In genomic region chr1:107549152-107549810, GRCh38 we compare ENCODE assay signal across 1 cellular context.
TF ChIP-seq lines count a peak whose summit lies in the region.

No MANE protein-coding gene starts in this region.

TF ChIP-seq in GM12878, 131 proteins besides CTCF, POLR2A, EP300 and RAD21 (continues in another document):
- TF ChIP-seq SPI1 (IDR thresholded peaks at IDR 0.05; ENCODE audit: borderline replicate concordance, insufficient read depth, low read depth, low read length) (peak; percentile 86), NRF1 (conservative IDR thresholded peaks at IDR 0.05; ENCODE audit: low read depth, low read length) (no peak), PRDM15 (CRISPR knock-in tag; IDR thresholded peaks at IDR 0.05) (no peak), RFX5 (IDR thresholded peaks at IDR 0.05; ENCODE audit: low read depth, low read length) (no peak), ESRRA (IDR thresholded peaks at IDR 0.05; ENCODE audit: low read length) (no peak), TARDBP (IDR thresholded peaks at IDR 0.05; ENCODE audit: borderline replicate concordance) (no peak), CBX3 (IDR thresholded peaks at IDR 0.05; ENCODE audit: borderline replicate concordance, low read depth) (no peak), JUNB (IDR thresholded peaks at IDR 0.05) (no peak), SKIL (IDR thresholded peaks at IDR 0.05; ENCODE audit: low read depth, poor library complexity, severe bottlenecking) (peak; percentile 30), YBX1 (IDR thresholded peaks at IDR 0.05) (no peak), MEF2B (IDR thresholded peaks at IDR 0.05; ENCODE audit: partially characterized antibody, poor library complexity, severe bottlenecking) (no peak), E4F1 (IDR thresholded peaks at IDR 0.05; ENCODE audit: borderline replicate concordance, partially characterized antibody) (no peak), MTA2 (IDR thresholded peaks at IDR 0.05; ENCODE audit: low read depth) (peak; percentile 50; the same call in 1 of the 2 replicates), RELA (IDR thresholded peaks at IDR 0.05; ENCODE audit: borderline replicate concordance, partially characterized antibody) (no peak), ZSCAN29 (IDR thresholded peaks at IDR 0.05) (no peak), SREBF2 (IDR thresholded peaks at IDR 0.05; ENCODE audit: low read length) (no peak), NFYA (IDR thresholded peaks at IDR 0.05; ENCODE audit: borderline replicate concordance, low read depth, low read length) (no peak), IKZF2 (IDR thresholded peaks at IDR 0.05) (peak; percentile 24 to 45; a peak in 2 of 4 replicates), KAT2A (conservative IDR thresholded peaks at IDR 0.05; ENCODE audit: control insufficient read depth, low read depth, low read length) (no peak), ZNF384 (IDR thresholded peaks at IDR 0.05; ENCODE audit: borderline replicate concordance, low read depth, low read length) (no peak), CBX5 (IDR thresholded peaks at IDR 0.05; ENCODE audit: low read depth) (no peak), TCF12 (IDR thresholded peaks at IDR 0.05; ENCODE audit: low read depth, low read length) (no peak), SIX5 (IDR thresholded peaks at IDR 0.05; ENCODE audit: low read depth, low read length, severe bottlenecking) (no peak), TCF3 (IDR thresholded peaks at IDR 0.05; ENCODE audit: borderline replicate concordance, insufficient read depth, low read depth, low read length) (no peak), JUND (IDR thresholded peaks at IDR 0.05; ENCODE audit: low read depth, low read length) (no peak), NBN (IDR thresholded peaks at IDR 0.05) (peak; percentile 31; the same call in 1 of the 2 replicates), ZNF622 (IDR thresholded peaks at IDR 0.05) (no peak), ZNF592 (IDR thresholded peaks at IDR 0.05) (no peak), TBL1XR1 (IDR thresholded peaks at IDR 0.05; ENCODE audit: low read depth, low read length) (no peak), RELB (IDR thresholded peaks at IDR 0.05; ENCODE audit: low read depth) (peak; percentile 38; the same call in 1 of the 2 replicates), CREM (IDR thresholded peaks at IDR 0.05; ENCODE audit: low read depth) (no peak), WRNIP1 (IDR thresholded peaks at IDR 0.05; ENCODE audit: borderline replicate concordance, low read depth, low read length) (no peak), ATF7 (IDR thresholded peaks at IDR 0.05; ENCODE audit: low read depth) (peak; percentile 45), KLF5 (IDR thresholded peaks at IDR 0.05; ENCODE audit: partially characterized antibody) (no peak), STAT1 (conservative IDR thresholded peaks at IDR 0.05) (no peak)
- TF ChIP-seq, protein P1, sequence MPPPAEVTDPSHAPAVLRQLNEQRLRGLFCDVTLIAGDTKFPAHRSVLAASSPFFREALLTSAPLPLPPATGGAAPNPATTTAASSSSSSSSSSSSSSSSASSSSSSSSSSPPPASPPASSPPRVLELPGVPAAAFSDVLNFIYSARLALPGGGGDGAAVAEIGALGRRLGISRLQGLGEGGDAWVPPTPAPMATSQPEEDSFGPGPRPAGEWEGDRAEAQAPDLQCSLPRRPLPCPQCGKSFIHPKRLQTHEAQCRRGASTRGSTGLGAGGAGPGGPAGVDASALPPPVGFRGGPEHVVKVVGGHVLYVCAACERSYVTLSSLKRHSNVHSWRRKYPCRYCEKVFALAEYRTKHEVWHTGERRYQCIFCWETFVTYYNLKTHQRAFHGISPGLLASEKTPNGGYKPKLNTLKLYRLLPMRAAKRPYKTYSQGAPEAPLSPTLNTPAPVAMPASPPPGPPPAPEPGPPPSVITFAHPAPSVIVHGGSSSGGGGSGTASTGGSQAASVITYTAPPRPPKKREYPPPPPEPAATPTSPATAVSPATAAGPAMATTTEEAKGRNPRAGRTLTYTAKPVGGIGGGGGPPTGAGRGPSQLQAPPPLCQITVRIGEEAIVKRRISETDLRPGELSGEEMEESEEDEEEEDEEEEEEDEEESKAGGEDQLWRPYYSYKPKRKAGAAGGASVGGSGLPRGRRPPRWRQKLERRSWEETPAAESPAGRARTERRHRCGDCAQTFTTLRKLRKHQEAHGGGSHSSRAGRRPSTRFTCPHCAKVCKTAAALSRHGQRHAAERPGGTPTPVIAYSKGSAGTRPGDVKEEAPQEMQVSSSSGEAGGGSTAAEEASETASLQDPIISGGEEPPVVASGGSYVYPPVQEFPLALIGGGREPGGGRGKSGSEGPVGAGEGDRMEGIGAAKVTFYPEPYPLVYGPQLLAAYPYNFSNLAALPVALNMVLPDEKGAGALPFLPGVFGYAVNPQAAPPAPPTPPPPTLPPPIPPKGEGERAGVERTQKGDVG (CRISPR knock-in tag; IDR thresholded peaks at IDR 0.05), result no peak
- TF ChIP-seq, protein P2, sequence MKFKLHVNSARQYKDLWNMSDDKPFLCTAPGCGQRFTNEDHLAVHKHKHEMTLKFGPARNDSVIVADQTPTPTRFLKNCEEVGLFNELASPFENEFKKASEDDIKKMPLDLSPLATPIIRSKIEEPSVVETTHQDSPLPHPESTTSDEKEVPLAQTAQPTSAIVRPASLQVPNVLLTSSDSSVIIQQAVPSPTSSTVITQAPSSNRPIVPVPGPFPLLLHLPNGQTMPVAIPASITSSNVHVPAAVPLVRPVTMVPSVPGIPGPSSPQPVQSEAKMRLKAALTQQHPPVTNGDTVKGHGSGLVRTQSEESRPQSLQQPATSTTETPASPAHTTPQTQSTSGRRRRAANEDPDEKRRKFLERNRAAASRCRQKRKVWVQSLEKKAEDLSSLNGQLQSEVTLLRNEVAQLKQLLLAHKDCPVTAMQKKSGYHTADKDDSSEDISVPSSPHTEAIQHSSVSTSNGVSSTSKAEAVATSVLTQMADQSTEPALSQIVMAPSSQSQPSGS (IDR thresholded peaks at IDR 0.05; ENCODE audit: low read length), result no peak
- TF ChIP-seq, protein P3, sequence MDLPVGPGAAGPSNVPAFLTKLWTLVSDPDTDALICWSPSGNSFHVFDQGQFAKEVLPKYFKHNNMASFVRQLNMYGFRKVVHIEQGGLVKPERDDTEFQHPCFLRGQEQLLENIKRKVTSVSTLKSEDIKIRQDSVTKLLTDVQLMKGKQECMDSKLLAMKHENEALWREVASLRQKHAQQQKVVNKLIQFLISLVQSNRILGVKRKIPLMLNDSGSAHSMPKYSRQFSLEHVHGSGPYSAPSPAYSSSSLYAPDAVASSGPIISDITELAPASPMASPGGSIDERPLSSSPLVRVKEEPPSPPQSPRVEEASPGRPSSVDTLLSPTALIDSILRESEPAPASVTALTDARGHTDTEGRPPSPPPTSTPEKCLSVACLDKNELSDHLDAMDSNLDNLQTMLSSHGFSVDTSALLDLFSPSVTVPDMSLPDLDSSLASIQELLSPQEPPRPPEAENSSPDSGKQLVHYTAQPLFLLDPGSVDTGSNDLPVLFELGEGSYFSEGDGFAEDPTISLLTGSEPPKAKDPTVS (IDR thresholded peaks at IDR 0.05; ENCODE audit: low read depth, low read length), result no peak
- TF ChIP-seq, protein P4, sequence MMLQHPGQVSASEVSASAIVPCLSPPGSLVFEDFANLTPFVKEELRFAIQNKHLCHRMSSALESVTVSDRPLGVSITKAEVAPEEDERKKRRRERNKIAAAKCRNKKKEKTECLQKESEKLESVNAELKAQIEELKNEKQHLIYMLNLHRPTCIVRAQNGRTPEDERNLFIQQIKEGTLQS (IDR thresholded peaks at IDR 0.05; ENCODE audit: borderline replicate concordance, extremely low read depth, low read depth, low read length), result no peak
